Comparison of ENCODE assay signal across 10 cellular contexts in genomic region chr17:73064084-73064938, GRCh38. TPM values are rescaled to one million over a fixed set of nuclear protein-coding genes. Genes with fewer than 3 reads are reported as not detected.
DNase-seq lines count a peak whose midpoint lies in the region; ATAC-seq, FAIRE-seq and TF ChIP-seq lines count a peak whose summit lies in the region.
"Had no signal": no experiment of that assay in that cellular context is flagged by ENCODE, and none has a peak within 500 bp of the region (broad histone marks: within the 10 kb centered on the region; RNA-seq: fewer than 3 reads in every experiment).

No MANE protein-coding gene starts in this region.

- H2BK15ac ChIP-seq in mesenchymal stem cell (ENCODE audit: low read depth, poor library complexity, severe bottlenecking), result no peak overlapping the region

- TF ChIP-seq CTCF in BE2C (IDR thresholded peaks at IDR 0.05; ENCODE audit: low read depth, low read length) (no peak), WERI-Rb-1 (IDR thresholded peaks at IDR 0.05; ENCODE audit: low read depth, low read length) (peak; percentile 34; the same call in 1 of the 2 replicates)

- no peak overlapping the region for H2AFZ ChIP-seq in mesenchymal stem cell (ENCODE audit: low read depth, low read length)
- H2AFZ ChIP-seq: GM23248 had no signal

- H3K36me3 ChIP-seq in BE2C, result no peaks in the 10 kb centered on the region
- 0 out of 2 replicates have a peak, but pooled peaks cover 11% of the 10 kb centered on the region for H3K36me3 ChIP-seq in KOPT-K1 (ENCODE audit: insufficient read depth, low read length)
- H3K36me3 ChIP-seq in WERI-Rb-1, result peaks cover 4% of the 10 kb centered on the region
- no peaks in the 10 kb centered on the region for H3K36me3 ChIP-seq in mesenchymal stem cell (ENCODE audit: control insufficient read depth in 1 of 2, insufficient read depth in 2 of 2, low read depth in 1 of 2, low read length in 2 of 2)

- ATAC-seq in HG02981 (IDR thresholded peaks at IDR 0.05; ENCODE audit: unreplicated experiment), result no peak
- ATAC-seq in GM18873 (IDR thresholded peaks at IDR 0.05; ENCODE audit: low FRiP score, unreplicated experiment), result no peak
- ATAC-seq: T-cell had no signal

- H2AK5ac ChIP-seq in mesenchymal stem cell (ENCODE audit: low read length, severe bottlenecking), result no peak overlapping the region

- H3K9me3 ChIP-seq in BE2C (no peaks in the 10 kb centered on the region), KOPT-K1 (ENCODE audit: insufficient read depth, low read length, poor library complexity, severe bottlenecking) (no peaks in the 10 kb centered on the region), WERI-Rb-1 (ENCODE audit: severe bottlenecking) (peaks cover 12% of the 10 kb centered on the region), mesenchymal stem cell (ENCODE audit: control insufficient read depth, low read length) (no peaks in the 10 kb centered on the region)

- no peak for TF ChIP-seq POLR2A in H54 (IDR thresholded peaks at IDR 0.05; ENCODE audit: low read depth, low read length)

- H3K4me3 ChIP-seq in BE2C (ENCODE audit: low read depth, low read length), result no peak overlapping the region
- peak overlapping the region; percentile 26 for H3K4me3 ChIP-seq in WERI-Rb-1 (ENCODE audit: low read depth, low read length)
- H3K4me3 ChIP-seq in mesenchymal stem cell (ENCODE audit: insufficient read depth in 1 of 2, low read depth in 1 of 2, low read length in 2 of 2), result no peak overlapping the region
- H3K4me3 ChIP-seq: GM23248 had no signal

- H3K27me3 ChIP-seq in BE2C (no peaks in the 10 kb centered on the region), WERI-Rb-1 (ENCODE audit: insufficient read depth, low read depth, severe bottlenecking) (no peaks in the 10 kb centered on the region), mesenchymal stem cell (ENCODE audit: control insufficient read depth in 1 of 2, insufficient read depth in 1 of 2, low read length in 2 of 2) (no peaks in the 10 kb centered on the region)

- no peak overlapping the region for H3K23ac ChIP-seq in mesenchymal stem cell (ENCODE audit: low read length in 2 of 2)

- peak overlapping the region in 1 of 2 experiments; percentile 30 for H3K4ac ChIP-seq in mesenchymal stem cell (ENCODE audit: low read depth in 1 of 2, low read length in 2 of 2)

- no peak overlapping the region for H4K8ac ChIP-seq in mesenchymal stem cell (ENCODE audit: low read length)

- H3K79me1 ChIP-seq in mesenchymal stem cell (replicated peaks; ENCODE audit: low read length, poor library complexity, severe bottlenecking), result peaks cover 10% of the 10 kb centered on the region

- DNase-seq in BE2C (peak; percentile 65), WERI-Rb-1 (peak; percentile 94), mesenchymal stem cell (peak; percentile 2), SIG-M5 (lab: John Stamatoyannopoulos, UW) (no peak), H54 (ENCODE audit: insufficient read length, low spot score) (no peak)
- DNase-seq: GM23248, T-cell had no signal

- no peak overlapping the region for H2BK120ac ChIP-seq in mesenchymal stem cell (ENCODE audit: low read depth, low read length)

- H3K14ac ChIP-seq in mesenchymal stem cell (ENCODE audit: low read length in 2 of 2), result no peak overlapping the region

- H4K91ac ChIP-seq in mesenchymal stem cell (ENCODE audit: low read length), result no peak overlapping the region

- WGBS in mesenchymal stem cell, result 98% methylated on average over 3 of the region's 6 CpGs

- H2BK5ac ChIP-seq in mesenchymal stem cell (ENCODE audit: low read depth, low read length, poor library complexity, severe bottlenecking), result no peak overlapping the region

- no peak overlapping the region for H3K4me2 ChIP-seq in mesenchymal stem cell (ENCODE audit: low read length, poor library complexity, severe bottlenecking)

- peak overlapping the region; percentile 21 for H3K27ac ChIP-seq in KOPT-K1 (ENCODE audit: low read depth, low read length, poor library complexity, severe bottlenecking)
- peak overlapping the region; percentile 95 for H3K27ac ChIP-seq in WERI-Rb-1
- no peak overlapping the region for H3K27ac ChIP-seq in mesenchymal stem cell (ENCODE audit: low read length, poor library complexity, severe bottlenecking)
- H3K27ac ChIP-seq: GM23248 had no signal

- peak overlapping the region in 1 of 2 experiments; percentile 75 for H3K18ac ChIP-seq in mesenchymal stem cell (ENCODE audit: low read depth in 1 of 2, low read length in 2 of 2)

- H3K9ac ChIP-seq in mesenchymal stem cell (ENCODE audit: low read length), result no peak overlapping the region
- H3K9ac ChIP-seq: GM23248 had no signal

- no peak overlapping the region for H2BK12ac ChIP-seq in mesenchymal stem cell (ENCODE audit: low read length in 2 of 2)

- peaks cover 21% of the 10 kb centered on the region for H3K4me1 ChIP-seq in BE2C
- H3K4me1 ChIP-seq in mesenchymal stem cell (ENCODE audit: control insufficient read depth, insufficient read depth, low read depth, low read length), result peaks cover 8% of the 10 kb centered on the region

- no peak for FAIRE-seq in H54 (lab: Jason Lieb, UNC)

RNA-seq across cellular contexts. Expression of gene SLC39A11, which starts 28.2 kb away (rescaled TPM):
- 31.7 TPM for polyA plus RNA-seq in BE2C (2012; ENCODE audit: insufficient read depth, insufficient read length, low read depth)
- polyA plus RNA-seq in mesenchymal stem cell (2013, experiment 1 of 2), result 13.4 TPM
- 12.8 TPM for polyA plus RNA-seq in mesenchymal stem cell (2013, experiment 2 of 2)

Comparison
In these comparisons a context has a peak if more than half of its experiments do, and no peak if none do; other contexts are left out.
1. DNase-seq: peak in BE2C (single experiment), WERI-Rb-1 (single experiment) and mesenchymal stem cell (single experiment); none in SIG-M5 (single experiment) and H54 (single experiment).